ENCODE assay signal across 3 cellular contexts in the genomic region with DNA sequence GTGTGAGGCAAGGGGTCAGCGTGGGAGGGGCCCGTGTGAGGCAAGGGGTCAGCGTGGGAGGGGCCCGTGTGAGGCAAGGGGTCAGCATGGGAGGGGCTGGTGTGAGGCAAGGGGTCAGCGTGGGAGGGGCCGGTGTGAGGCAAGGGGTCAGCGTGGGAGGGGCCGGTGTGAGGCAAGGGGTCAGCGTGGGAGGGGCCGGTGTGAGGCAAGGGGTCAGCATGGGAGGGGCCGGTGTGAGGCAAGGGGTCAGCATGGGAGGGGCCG.
DNase-seq lines count a peak whose midpoint lies in the region; ATAC-seq, FAIRE-seq and TF ChIP-seq lines count a peak whose summit lies in the region.
"Not testable (repeated sequence)": the region's sequence is repeated elsewhere in the genome, so short reads cannot be mapped to it uniquely, and the experiment has no call there.

No MANE protein-coding gene starts in this region.

- H3K4me2 ChIP-seq in HepG2 (ENCODE audit: low read depth, low read length); neuronal stem cell (ENCODE audit: insufficient read depth, low read length, poor library complexity, severe bottlenecking): not testable (repeated sequence)

- not testable (repeated sequence) for H3K4ac ChIP-seq in neuronal stem cell (ENCODE audit: low read length)

- not testable (repeated sequence) for H3K79me1 ChIP-seq in neuronal stem cell (ENCODE audit: low read depth, low read length)

- not testable (repeated sequence) for ATAC-seq in HepG2

- H3K4me1 ChIP-seq in HepG2 (ENCODE audit: insufficient read depth, low read length); neuronal stem cell (ENCODE audit: control insufficient read depth in 2 of 2, insufficient read depth in 1 of 2, low read depth in 1 of 2, low read length in 2 of 2): not testable (repeated sequence)

- peak overlapping the region; percentile 74 for H3K18ac ChIP-seq in neuronal stem cell (ENCODE audit: low read length)

- H3K4me3 ChIP-seq in HepG2 (replicated peaks in 1 of 3; ENCODE audit: insufficient read depth in 1 of 3, low read depth in 2 of 3, low read length in 3 of 3); neuronal stem cell (ENCODE audit: low read length in 2 of 2): not testable (repeated sequence)

- peak overlapping the region; percentile 96 for H3K14ac ChIP-seq in neuronal stem cell (ENCODE audit: low read length)

- intact Hi-C loops in HepG2 (cut with micrococcal nuclease; ENCODE audit: unreplicated experiment) = loop anchor here (10.0 kb wide), 1 partner anchor 331 kb away; no protein-coding TSS in a partner anchor

- H4K20me1 ChIP-seq in HepG2 (ENCODE audit: insufficient read depth, low read length) = not testable (repeated sequence)

- H4K8ac ChIP-seq in neuronal stem cell (ENCODE audit: low read depth, low read length) = not testable (repeated sequence)

- H3K9ac ChIP-seq in HepG2 (ENCODE audit: insufficient read depth, low read depth, low read length); neuronal stem cell (ENCODE audit: low read depth, low read length, poor library complexity): not testable (repeated sequence)

- not testable (repeated sequence) for H3K79me2 ChIP-seq in HepG2 (ENCODE audit: insufficient read depth, low read length)

- H3K36me3 ChIP-seq in HepG2 (replicated peaks in 1 of 2; ENCODE audit: control insufficient read depth in 1 of 2, insufficient read depth in 2 of 2, low read length in 2 of 2); neuronal stem cell (replicated peaks in 1 of 2; ENCODE audit: control insufficient read depth in 2 of 2, insufficient read depth in 2 of 2, low read length in 2 of 2): not testable (repeated sequence)

- H2BK12ac ChIP-seq in neuronal stem cell (ENCODE audit: low read length) = peak overlapping the region; percentile 10

- not testable (repeated sequence) for BruUV-seq in HepG2 (replicated peaks; lab: Mats Ljungman, UMichigan)

- H2BK5ac ChIP-seq in neuronal stem cell (ENCODE audit: low read length) = not testable (repeated sequence)

- H3K9me3 ChIP-seq in HepG2 (ENCODE audit: low read length); neuronal stem cell (replicated peaks in 1 of 2; ENCODE audit: control insufficient read depth in 2 of 2, insufficient read depth in 1 of 2, low read depth in 1 of 2, low read length in 2 of 2): not testable (repeated sequence)

- H2AK5ac ChIP-seq in neuronal stem cell (ENCODE audit: low read depth, low read length) = not testable (repeated sequence)

- peak overlapping the region; percentile 96 for H3K23ac ChIP-seq in neuronal stem cell (ENCODE audit: low read depth, low read length, poor library complexity)

- not testable (repeated sequence) for DNase-seq in HepG2 (ENCODE audit: low spot score); neuronal stem cell (ENCODE audit: low spot score); urothelium cell line (ENCODE audit: low spot score)

- H3K27ac ChIP-seq in HepG2 (ENCODE audit: extremely low read length, insufficient read depth, low read length); neuronal stem cell (replicated peaks; ENCODE audit: low read length): not testable (repeated sequence)

- not testable (repeated sequence) for TF ChIP-seq POLR2A in HepG2 (IDR thresholded peaks at IDR 0.05; ENCODE audit: insufficient read depth in 1 of 2, low read depth in 2 of 2, low read length in 2 of 2)

- POLR2A ChIA-PET in HepG2 (lab: Yijun Ruan, JAX) = not testable (repeated sequence)

- H2BK120ac ChIP-seq in neuronal stem cell (ENCODE audit: low read depth, low read length) = not testable (repeated sequence)

- in situ Hi-C loops in HepG2 (cut with HindIII; ENCODE audit: extremely low pct_ligation_motif_present, low pct_unique_long_range_greater_than_20kb) = not testable (repeated sequence)

- H3K27me3 ChIP-seq in HepG2 (ENCODE audit: control insufficient read depth in 1 of 2, insufficient read depth in 2 of 2, low read length in 2 of 2); neuronal stem cell (ENCODE audit: control insufficient read depth in 3 of 3, insufficient read depth in 3 of 3, low read depth in 1 of 3, low read length in 3 of 3): not testable (repeated sequence)

- TF ChIP-seq RAD21 in HepG2 (CRISPR knock-in tag; IDR thresholded peaks at IDR 0.05) = not testable (repeated sequence)

- not testable (repeated sequence) for H2AFZ ChIP-seq in HepG2 (ENCODE audit: low read length); neuronal stem cell (ENCODE audit: low read length)

- TF ChIP-seq EP300 in HepG2 (IDR thresholded peaks at IDR 0.05; ENCODE audit: low read depth in 2 of 2, low read length in 2 of 2); HepG2 (CRISPR knock-in tag; IDR thresholded peaks at IDR 0.05; ENCODE audit: borderline replicate concordance): not testable (repeated sequence)

- WGBS in HepG2 (ENCODE audit: low lambda C conversion rate) = 78% methylated on average over 12 of the region's 12 CpGs
- WGBS in neuronal stem cell (ENCODE audit: extremely low coverage in 2 of 2, insufficient read length in 2 of 2, insufficient replicate concordance in 1 of 2), 2 donors = no CpG with 5 or more reads among the region's 12 CpGs

- not testable (repeated sequence) for H2BK15ac ChIP-seq in neuronal stem cell (ENCODE audit: low read length)

- H4K91ac ChIP-seq in neuronal stem cell (ENCODE audit: low read depth, low read length, poor library complexity) = not testable (repeated sequence)

- TF ChIP-seq CTCF in HepG2 (CRISPR knock-in tag; IDR thresholded peaks at IDR 0.05) = not testable (repeated sequence)

- FAIRE-seq in HepG2 (lab: Jason Lieb, UNC) = not testable (repeated sequence)
- peak; percentile 53 for FAIRE-seq in urothelium cell line (lab: Jason Lieb, UNC)

- CTCF ChIA-PET in HepG2 (lab: Yijun Ruan, JAX; ENCODE audit: low intra/inter-chr PET ratio, low total read pairs) = not testable (repeated sequence)

TF ChIP-seq in HepG2, 621 proteins besides CTCF, POLR2A, EP300 and RAD21:
- TF ChIP-seq NR2C2 (CRISPR knock-in tag; IDR thresholded peaks at IDR 0.05; ENCODE audit: borderline replicate concordance) (peak; percentile 68), NR2F6 (IDR thresholded peaks at IDR 0.05) (peak; percentile 57; the same call in 1 of the 2 replicates)
- TF ChIP-seq NR2F6 (CRISPR knock-in tag; IDR thresholded peaks at IDR 0.05) = not testable (repeated sequence)
